10 cellular contexts compared by ENCODE assay signal in the genomic region with DNA sequence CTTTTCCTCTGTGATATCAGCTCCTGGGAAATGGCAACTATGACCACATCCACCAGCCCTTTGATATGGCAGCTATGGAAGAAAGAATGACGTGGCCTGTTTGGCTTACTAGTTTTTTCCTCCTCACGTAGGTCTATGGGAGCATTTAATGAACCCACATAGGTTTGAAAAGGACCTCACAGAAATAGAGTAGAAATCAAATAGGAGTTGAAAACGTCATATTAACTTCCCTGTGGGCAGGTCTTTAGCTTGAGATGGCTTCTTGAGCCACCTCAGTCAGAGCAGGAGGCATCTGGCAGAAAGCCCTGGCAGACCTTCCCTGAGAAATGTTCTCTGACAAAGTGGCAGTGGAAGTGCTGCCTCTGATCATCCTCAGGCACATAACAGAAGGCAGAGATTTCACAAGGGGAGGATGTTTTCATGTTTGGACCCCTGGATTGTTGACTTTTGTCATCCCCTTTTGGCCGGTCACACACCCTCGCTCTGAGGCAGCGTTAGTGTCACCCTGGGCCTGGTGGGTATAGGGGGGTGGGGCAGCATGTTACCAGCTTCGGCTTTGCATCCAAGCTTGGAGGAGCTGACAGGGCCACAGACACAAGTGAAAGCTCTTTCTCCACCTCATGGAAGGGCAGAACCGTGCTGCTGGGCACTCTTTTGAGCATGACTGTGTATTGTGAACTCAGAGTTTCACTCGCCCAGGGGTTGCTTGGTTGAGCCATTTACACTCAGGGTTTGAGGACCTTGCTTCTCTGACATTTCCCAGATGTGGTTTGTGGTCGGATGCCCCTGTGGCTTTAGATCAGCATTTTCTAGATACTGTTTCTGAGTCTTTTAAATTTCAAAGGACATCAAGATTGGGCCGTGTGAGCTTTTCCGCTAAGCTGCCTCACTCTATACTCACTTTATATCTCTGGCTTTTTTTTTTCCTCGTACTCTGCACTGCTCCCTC.
DNase-seq lines count a peak whose midpoint lies in the region; ATAC-seq and TF ChIP-seq lines count a peak whose summit lies in the region.
"Had no signal": no experiment of that assay in that cellular context is flagged by ENCODE, and none has a peak within 500 bp of the region (broad histone marks: within the 10 kb centered on the region; RNA-seq: fewer than 3 reads in every experiment).

No MANE protein-coding gene starts in this region.

- no peak for TF ChIP-seq CTCF in CD4-positive, alpha-beta T cell (IDR thresholded peaks at IDR 0.05)
- TF ChIP-seq CTCF in right atrium auricular region (IDR thresholded peaks at IDR 0.05): no peak

- peaks cover 3% of the 10 kb centered on the region for H3K27me3 ChIP-seq in CD4-positive, alpha-beta T cell (ENCODE audit: control insufficient read depth, insufficient read depth, low read length)
- no peaks in the 10 kb centered on the region for H3K27me3 ChIP-seq in right atrium auricular region
- H3K27me3 ChIP-seq: gastrocnemius medialis, upper lobe of right lung had no signal

- CTCF ChIA-PET in CD4-positive, alpha-beta T cell (lab: Charles Lee): no interaction called here
- CTCF ChIA-PET in activated CD8-positive, alpha-beta T cell treated with anti-CD3 and anti-CD28 coated beads, Interleukin-2, amount 10 ng/mL, durations not matched to agents 7 days and 5 days (lab: Charles Lee): interaction anchor here (0.5 kb wide), 1 partner anchor 343 kb away, joined by 3 read pairs; no protein-coding TSS in a partner anchor

- H3K27ac ChIP-seq in CD4-positive, alpha-beta T cell (ENCODE audit: low read depth, low read length): no peak overlapping the region
- H3K27ac ChIP-seq in right atrium auricular region: no peak overlapping the region
- H3K27ac ChIP-seq: gastrocnemius medialis, upper lobe of right lung had no signal

- POLR2A ChIA-PET in CD4-positive, alpha-beta T cell (lab: Charles Lee): no interaction called here
- POLR2A ChIA-PET in activated CD8-positive, alpha-beta T cell treated with anti-CD3 and anti-CD28 coated beads, Interleukin-2, amount 10 ng/mL, durations not matched to agents 7 days and 5 days (lab: Charles Lee): interaction anchor here (0.6 kb wide), 2 partner anchors 9 to 1257 kb away, joined by 3 read pairs; no protein-coding TSS in a partner anchor

- H3K4me3 Mint-ChIP-seq in CD4-positive, alpha-beta T cell: peak overlapping the region; percentile 17
- H3K4me3 Mint-ChIP-seq in activated CD8-positive, alpha-beta T cell treated with anti-CD3 and anti-CD28 coated beads, Interleukin-2, amount 10 ng/mL, durations not matched to agents 7 days and 5 days: peak overlapping the region; percentile 58

- no peak for ATAC-seq in CD4-positive, alpha-beta T cell (ENCODE audit: poor library complexity)
- ATAC-seq in HG03565 (IDR thresholded peaks at IDR 0.05; ENCODE audit: unreplicated experiment) (peak; percentile 54), GM21367 (IDR thresholded peaks at IDR 0.05; ENCODE audit: unreplicated experiment) (no peak), GM18870 (IDR thresholded peaks at IDR 0.05; ENCODE audit: unreplicated experiment) (no peak)
- peak; percentile 85 for ATAC-seq in activated CD8-positive, alpha-beta T cell treated with anti-CD3 and anti-CD28 coated beads, Interleukin-2, amount 10 ng/mL, durations not matched to agents 7 days and 5 days
- ATAC-seq: gastrocnemius medialis, upper lobe of right lung had no signal

- peaks cover 27% of the 10 kb centered on the region for H3K27me3 Mint-ChIP-seq in CD4-positive, alpha-beta T cell
- peaks cover 13% of the 10 kb centered on the region for H3K27me3 Mint-ChIP-seq in activated CD8-positive, alpha-beta T cell treated with anti-CD3 and anti-CD28 coated beads, Interleukin-2, amount 10 ng/mL, durations not matched to agents 7 days and 5 days (ENCODE audit: low read depth)

- H3K36me3 ChIP-seq in right atrium auricular region: no peaks in the 10 kb centered on the region
- H3K36me3 ChIP-seq: gastrocnemius medialis, upper lobe of right lung had no signal

- no peaks in the 10 kb centered on the region for H3K36me3 Mint-ChIP-seq in CD4-positive, alpha-beta T cell (ENCODE audit: low read depth)
- no peaks in the 10 kb centered on the region for H3K36me3 Mint-ChIP-seq in activated CD8-positive, alpha-beta T cell treated with anti-CD3 and anti-CD28 coated beads, Interleukin-2, amount 10 ng/mL, durations not matched to agents 7 days and 5 days (ENCODE audit: low read depth)

- no peak overlapping the region for H3K4me3 ChIP-seq in right atrium auricular region
- H3K4me3 ChIP-seq: gastrocnemius medialis, upper lobe of right lung had no signal

- H3K27ac Mint-ChIP-seq in CD4-positive, alpha-beta T cell: no peak overlapping the region
- H3K27ac Mint-ChIP-seq in activated CD8-positive, alpha-beta T cell treated with anti-CD3 and anti-CD28 coated beads, Interleukin-2, amount 10 ng/mL, durations not matched to agents 7 days and 5 days: peak overlapping the region; percentile 62

- peaks cover 3% of the 10 kb centered on the region for H3K9me3 ChIP-seq in CD4-positive, alpha-beta T cell (ENCODE audit: control insufficient read depth, low read length)
- no peaks in the 10 kb centered on the region for H3K9me3 ChIP-seq in right atrium auricular region
- H3K9me3 ChIP-seq: gastrocnemius medialis, upper lobe of right lung had no signal

- intact Hi-C loops in CD4-positive, alpha-beta T cell (cut with DNase I, micrococcal nuclease): no loop called here

- DNase-seq in CD4-positive, alpha-beta T cell: peak in 1 of 10 experiments; percentile 5
- DNase-seq in activated CD8-positive, alpha-beta T cell treated with anti-CD3 and anti-CD28 coated beads, Interleukin-2, amount 10 ng/mL, durations not matched to agents 7 days and 5 days: peak; percentile 84
- peak; percentile 59 for DNase-seq in myocyte (ENCODE audit: low read depth)
- no peak for DNase-seq in right atrium auricular region (ENCODE audit: low spot score)
- no peak for DNase-seq in globus pallidus (ENCODE audit: low spot score)
- DNase-seq: gastrocnemius medialis, upper lobe of right lung had no signal

- H3K4me1 Mint-ChIP-seq in CD4-positive, alpha-beta T cell (ENCODE audit: low read depth): peaks cover 27% of the 10 kb centered on the region
- peaks cover 34% of the 10 kb centered on the region for H3K4me1 Mint-ChIP-seq in activated CD8-positive, alpha-beta T cell treated with anti-CD3 and anti-CD28 coated beads, Interleukin-2, amount 10 ng/mL, durations not matched to agents 7 days and 5 days (ENCODE audit: low read depth)

- H3K9me3 Mint-ChIP-seq in CD4-positive, alpha-beta T cell: no peaks in the 10 kb centered on the region
- no peaks in the 10 kb centered on the region for H3K9me3 Mint-ChIP-seq in activated CD8-positive, alpha-beta T cell treated with anti-CD3 and anti-CD28 coated beads, Interleukin-2, amount 10 ng/mL, durations not matched to agents 7 days and 5 days (ENCODE audit: insufficient read depth)

- no peaks in the 10 kb centered on the region for H3K4me1 ChIP-seq in right atrium auricular region
- H3K4me1 ChIP-seq: gastrocnemius medialis, upper lobe of right lung had no signal

Comparison
In these comparisons a context has a peak if more than half of its experiments do, and no peak if none do; other contexts are left out.
1. ATAC-seq: peak in HG03565 (single experiment) and activated CD8-positive, alpha-beta T cell treated with anti-CD3 and anti-CD28 coated beads, Interleukin-2, amount 10 ng/mL, durations not matched to agents 7 days and 5 days (single experiment); none in CD4-positive, alpha-beta T cell (single experiment), GM21367 (single experiment) and GM18870 (single experiment).
2. DNase-seq: peak in activated CD8-positive, alpha-beta T cell treated with anti-CD3 and anti-CD28 coated beads, Interleukin-2, amount 10 ng/mL, durations not matched to agents 7 days and 5 days (single experiment) and myocyte (single experiment); none in right atrium auricular region (single experiment) and globus pallidus (single experiment).